Comparison of ENCODE assay signal across 8 cellular contexts in genomic region chr9:19232117-19232829, GRCh38. TPM values are rescaled to one million over a fixed set of nuclear protein-coding genes. Genes with fewer than 3 reads are reported as not detected.
A peak's percentile ranks its signal among the peaks of the same experiment; 100 is the strongest.
DNase-seq lines count a peak whose midpoint lies in the region; ATAC-seq and TF ChIP-seq lines count a peak whose summit lies in the region.

No MANE protein-coding gene starts in this region.

- H3K36me3 ChIP-seq in HEK293 (ENCODE audit: control insufficient read depth in 2 of 2, insufficient read depth in 1 of 2, low read length in 2 of 2): no peaks in the 10 kb centered on the region; a peak in 1 of 3 replicates

- H3K27ac ChIP-seq in 22Rv1: peak overlapping the region; percentile 92
- peak overlapping the region; percentile 96; the same call in 1 of the 2 replicates for H3K27ac ChIP-seq in HEK293 (ENCODE audit: extremely low read depth, low read depth, low read length)

- 3 to 4% methylated on average over 9 of the region's 9 CpGs for WGBS in lower leg skin, 2 donors

- intact Hi-C loops in lower leg skin (cut with DNase I; ENCODE audit: low total_unique reads): no loop called here

- CTCF ChIA-PET in HEK293 (lab: Yijun Ruan, JAX): interaction anchor here (0.6 kb wide), 1 partner anchor 1912 kb away, joined by 3 read pairs; no protein-coding TSS in a partner anchor

- in situ Hi-C loops in astrocyte of the spinal cord (cut with HindIII; ENCODE audit: low sequenced_read_pairs): no loop called here

- H3K4me1 ChIP-seq in HEK293 (ENCODE audit: control insufficient read depth, insufficient read depth, low read length): peaks cover 9% of the 10 kb centered on the region; the same call in 1 of the 2 replicates

- TF ChIP-seq CTCF in 22Rv1 (IDR thresholded peaks at IDR 0.05) (no peak), HEK293 (tag by site-specific recombination; IDR thresholded peaks at IDR 0.05) (no peak), astrocyte of the spinal cord (IDR thresholded peaks at IDR 0.05; ENCODE audit: low read depth, low read length) (no peak), lower leg skin (IDR thresholded peaks at IDR 0.05) (no peak)

- no peaks in the 10 kb centered on the region for H3K9me3 ChIP-seq in HEK293 (ENCODE audit: control insufficient read depth, insufficient read depth, low read depth, low read length)

- DNase-seq in astrocyte of the spinal cord (ENCODE audit: low read depth, low spot score) (peak; percentile 23), lower leg skin (ENCODE audit: low spot score in 2 of 2) (no peak), epidermal melanocyte (ENCODE audit: insufficient read length, low spot score) (no peak), NCI-H524 (lab: John Stamatoyannopoulos, UW) (no peak)

- peak overlapping the region; percentile 92 for H3K4me3 ChIP-seq in HEK293 (ENCODE audit: low read depth, low read length)
- H3K4me3 ChIP-seq in astrocyte of the spinal cord (ENCODE audit: low read depth, low read length): peak overlapping the region; percentile 87
- H3K4me3 ChIP-seq in lower leg skin (ENCODE audit: low read depth, poor library complexity, severe bottlenecking): peak overlapping the region; percentile 95

- POLR2A ChIA-PET in HEK293 (lab: Yijun Ruan, JAX): interaction anchor here (0.8 to 1.9 kb wide), 5 partner anchors 9 to 148 kb away, joined by 3 to 7 read pairs (median 4); partner anchors contain the start of gene RPS6

- TF ChIP-seq POLR2A in lower leg skin (IDR thresholded peaks at IDR 0.05): no peak

- no peak for ATAC-seq in GM18907 (IDR thresholded peaks at IDR 0.05; ENCODE audit: unreplicated experiment)
- ATAC-seq in HG03520 (IDR thresholded peaks at IDR 0.05; ENCODE audit: unreplicated experiment): no peak

TF ChIP-seq in HEK293, 187 proteins besides CTCF, POLR2A, EP300 and RAD21:
- TF ChIP-seq ZNF398 (tag by site-specific recombination; IDR thresholded peaks at IDR 0.05) (no peak), SCRT1 (tag by site-specific recombination; IDR thresholded peaks at IDR 0.05; ENCODE audit: borderline replicate concordance) (peak; percentile 46; the same call in 1 of the 2 replicates), PRDM6 (tag by site-specific recombination; IDR thresholded peaks at IDR 0.05) (peak; percentile 86; the same call in 1 of the 2 replicates)

RNA-seq across cellular contexts. Expression of gene DENND4C, which starts 1.8 kb away (rescaled TPM):
- total RNA-seq in lower leg skin: 100 to 1,000 TPM in 2 of 4 donors, 10 to 100 TPM in 2; 78.2 to 119 (median 104) TPM
